In genomic region chr12:24226745-24227350, GRCh38 we compare ENCODE assay signal across 9 cellular contexts.
DNase-seq lines count a peak whose midpoint lies in the region; ATAC-seq, FAIRE-seq and TF ChIP-seq lines count a peak whose summit lies in the region.
"Had no signal": no experiment of that assay in that cellular context is flagged by ENCODE, and none has a peak within 500 bp of the region (broad histone marks: within the 10 kb centered on the region; RNA-seq: fewer than 3 reads in every experiment).

No MANE protein-coding gene starts in this region.

- POLR2A ChIA-PET in GM12878 (lab: Charles Lee) = interaction anchor here (1.2 kb wide), 1 partner anchor 21 kb away, joined by 3 read pairs; no protein-coding TSS in a partner anchor

- peak; percentile 84 to 86 for ATAC-seq in natural killer cell treated with Interleukin-12 subunit alpha and Interleukin-12 subunit beta and Interleukin-15 and Interleukin-18, amount 100 ng/mL, for 72 hours
- ATAC-seq in natural killer cell (no peak), GM12878 (peak; percentile 54), HG03432 (IDR thresholded peaks at IDR 0.05; ENCODE audit: unreplicated experiment) (no peak)

- no peaks in the 10 kb centered on the region for H3K79me2 ChIP-seq in GM12878 (ENCODE audit: control insufficient read depth, insufficient read depth, low read length)

- H4K20me1 ChIP-seq in GM12878 (ENCODE audit: control insufficient read depth, insufficient read depth) = no peaks in the 10 kb centered on the region

- no peak overlapping the region for H3K9ac ChIP-seq in GM12878 (ENCODE audit: control insufficient read depth, insufficient read depth, low read length)

- TF ChIP-seq POLR2A in GM12878 (IDR thresholded peaks at IDR 0.05; ENCODE audit: low read depth, low read length) (no peak), uterus (IDR thresholded peaks at IDR 0.05) (no peak)

- peaks cover 3% of the 10 kb centered on the region for H3K9me3 Mint-ChIP-seq in natural killer cell treated with Interleukin-12 subunit alpha and Interleukin-12 subunit beta and Interleukin-15 and Interleukin-18, amount 100 ng/mL, for 72 hours
- H3K9me3 Mint-ChIP-seq in natural killer cell = peaks cover 0 to 2% of the 10 kb centered on the region in 2 donors

- 45% methylated on average over 9 of the region's 9 CpGs for WGBS in GM12878 (ENCODE audit: insufficient coverage, insufficient replicate concordance, low lambda C conversion rate, missing lambda C conversion rate)

- H3K9me3 ChIP-seq in GM12878 (replicated peaks; ENCODE audit: control insufficient read depth, insufficient read depth, low read length) (no peaks in the 10 kb centered on the region), uterus (no peaks in the 10 kb centered on the region)

- H3K36me3 ChIP-seq in GM12878 (ENCODE audit: control insufficient read depth in 2 of 2, insufficient read depth in 2 of 2, low read length in 1 of 2) = no peaks in the 10 kb centered on the region
- no peaks in the 10 kb centered on the region for H3K36me3 ChIP-seq in kidney epithelial cell (ENCODE audit: control insufficient read depth, insufficient read depth, low read length)
- no peaks in the 10 kb centered on the region for H3K36me3 ChIP-seq in uterus

- H3K4me2 ChIP-seq in GM12878 (ENCODE audit: control insufficient read depth, insufficient read depth) = no peak overlapping the region

- no peak for TF ChIP-seq RAD21 in GM12878 (IDR thresholded peaks at IDR 0.05; ENCODE audit: insufficient read depth, low read depth, low read length)

- BruUV-seq in GM12878 (replicated peaks; lab: Mats Ljungman, UMichigan) = no TSS peak

- TF ChIP-seq EP300 in GM12878 (IDR thresholded peaks at IDR 0.05; ENCODE audit: borderline replicate concordance in 1 of 2, control insufficient read depth in 1 of 2, low read depth in 2 of 2, low read length in 2 of 2) = no peak

- H3K27me3 Mint-ChIP-seq in natural killer cell treated with Interleukin-12 subunit alpha and Interleukin-12 subunit beta and Interleukin-15 and Interleukin-18, amount 100 ng/mL, for 72 hours = no peaks in the 10 kb centered on the region
- no peaks in the 10 kb centered on the region for H3K27me3 Mint-ChIP-seq in natural killer cell (ENCODE audit: low read depth in 2 of 2)

- TF ChIP-seq CTCF in natural killer cell (IDR thresholded peaks at IDR 0.05) (no peak), GM12878 (IDR thresholded peaks at IDR 0.05 in 2 of 3, conservative IDR thresholded peaks at IDR 0.05 in 1 of 3; ENCODE audit: control insufficient read depth in 2 of 3, extremely low read depth in 1 of 3, insufficient read depth in 1 of 3, low read depth in 3 of 3, low read length in 3 of 3) (no peak), kidney epithelial cell (IDR thresholded peaks at IDR 0.05; ENCODE audit: insufficient read depth, low read length, poor library complexity, severe bottlenecking) (no peak), uterus (IDR thresholded peaks at IDR 0.05) (no peak)

- no peaks in the 10 kb centered on the region for H3K4me1 ChIP-seq in GM12878 (ENCODE audit: control insufficient read depth, insufficient read depth, low read length)
- H3K4me1 ChIP-seq in uterus = no peaks in the 10 kb centered on the region

- SMC1A ChIA-PET in GM12878 (lab: Charles Lee; ENCODE audit: uncharacterized antibody, unreplicated experiment) = interaction anchor here (1.2 to 3.2 kb wide), 3 partner anchors 16 to 26 kb away, joined by 5 to 10 read pairs (median 6); no protein-coding TSS in a partner anchor

- peaks cover 3 to 5% of the 10 kb centered on the region in 2 donors for H3K4me1 Mint-ChIP-seq in natural killer cell treated with Interleukin-12 subunit alpha and Interleukin-12 subunit beta and Interleukin-15 and Interleukin-18, amount 100 ng/mL, for 72 hours (ENCODE audit: low read depth in 2 of 2)
- H3K4me1 Mint-ChIP-seq in natural killer cell = no peaks in the 10 kb centered on the region

- no peak overlapping the region for H3K27ac ChIP-seq in GM12878 (ENCODE audit: control insufficient read depth, insufficient read depth)
- no peak overlapping the region for H3K27ac ChIP-seq in uterus

- RAD21 ChIA-PET in GM12878 (lab: Charles Lee; ENCODE audit: unreplicated experiment) = interaction anchor here (1.8 kb wide), 1 partner anchor 22 kb away, joined by 4 read pairs; no protein-coding TSS in a partner anchor

- peak overlapping the region; percentile 74 for H3K4me3 Mint-ChIP-seq in natural killer cell treated with Interleukin-12 subunit alpha and Interleukin-12 subunit beta and Interleukin-15 and Interleukin-18, amount 100 ng/mL, for 72 hours
- H3K4me3 Mint-ChIP-seq in natural killer cell = no peak overlapping the region

- no peak for FAIRE-seq in GM12878 (lab: Jason Lieb, UNC)

- no peaks in the 10 kb centered on the region for H3K36me3 Mint-ChIP-seq in natural killer cell treated with Interleukin-12 subunit alpha and Interleukin-12 subunit beta and Interleukin-15 and Interleukin-18, amount 100 ng/mL, for 72 hours
- H3K36me3 Mint-ChIP-seq in natural killer cell = no peaks in the 10 kb centered on the region

- CTCF ChIA-PET in GM12878 (lab: Yijun Ruan, JAX) = interaction anchor here (0.6 kb wide), 1 partner anchor 26 kb away, joined by 3 read pairs; no protein-coding TSS in a partner anchor

- H3K27me3 ChIP-seq in GM12878 (replicated peaks in 1 of 2; ENCODE audit: control insufficient read depth in 2 of 2, insufficient read depth in 2 of 2, low read length in 1 of 2) = no peaks in the 10 kb centered on the region
- H3K27me3 ChIP-seq in kidney epithelial cell (ENCODE audit: control insufficient read depth, insufficient read depth, low read length) = no peaks in the 10 kb centered on the region
- no peaks in the 10 kb centered on the region for H3K27me3 ChIP-seq in uterus

- H2AFZ ChIP-seq in GM12878 (ENCODE audit: control insufficient read depth, low read depth, low read length) = peak overlapping the region; percentile 4; the same call in 1 of the 2 replicates

- intact Hi-C loops in natural killer cell (cut with micrococcal nuclease) = no loop called here
- intact Hi-C loops in GM12878 (cut with micrococcal nuclease; ENCODE audit: unreplicated experiment) = no loop called here
- intact Hi-C loops in uterus (cut with DNase I; ENCODE audit: low total_unique reads) = no loop called here

- H3K4me3 ChIP-seq in GM12878 = no peak overlapping the region
- no peak overlapping the region for H3K4me3 ChIP-seq in kidney epithelial cell (ENCODE audit: low read depth, low read length)
- H3K4me3 ChIP-seq in uterus = no peak overlapping the region

- in situ Hi-C loops in GM12878 (cut with MboI) = no loop called here

- peak; percentile 62 for DNase-seq in natural killer cell treated with Interleukin-12 subunit alpha and Interleukin-12 subunit beta and Interleukin-15 and Interleukin-18, amount 100 ng/mL, for 72 hours (ENCODE audit: low spot score)
- DNase-seq in natural killer cell (no peak), GM12878 (ENCODE audit: low read depth, low spot score) (no peak), kidney epithelial cell (ENCODE audit: low read depth) (peak; percentile 77), uterus (no peak), SKM-1 (lab: John Stamatoyannopoulos, UW; ENCODE audit: unreplicated experiment) (no peak), NCI-H748 treated with DMSO at 0.1 percent for 48 hours (lab: John Stamatoyannopoulos, UW) (no peak)
- DNase-seq: effector CD8-positive, alpha-beta T cell had no signal

- peak overlapping the region; percentile 86 to 93 for H3K27ac Mint-ChIP-seq in natural killer cell treated with Interleukin-12 subunit alpha and Interleukin-12 subunit beta and Interleukin-15 and Interleukin-18, amount 100 ng/mL, for 72 hours
- no peak overlapping the region for H3K27ac Mint-ChIP-seq in natural killer cell

TF ChIP-seq in GM12878, 131 proteins besides CTCF, POLR2A, EP300 and RAD21:
- no peak for TF ChIP-seq ZBTB11 (CRISPR knock-in tag; IDR thresholded peaks at IDR 0.05)
- TF ChIP-seq ZNF24 (IDR thresholded peaks at IDR 0.05) = peak; percentile 90
- no peak for TF ChIP-seq WRNIP1 (IDR thresholded peaks at IDR 0.05; ENCODE audit: borderline replicate concordance, low read depth, low read length)
- TF ChIP-seq STAT3 (IDR thresholded peaks at IDR 0.05; ENCODE audit: low read depth, low read length) = no peak
- TF ChIP-seq NRF1 (conservative IDR thresholded peaks at IDR 0.05; ENCODE audit: low read depth, low read length) = no peak
- no peak for TF ChIP-seq IKZF1 (conservative IDR thresholded peaks at IDR 0.05)

Comparison
In these comparisons a context has a peak if more than half of its experiments do, and no peak if none do; other contexts are left out.
1. ATAC-seq: peak in natural killer cell treated with Interleukin-12 subunit alpha and Interleukin-12 subunit beta and Interleukin-15 and Interleukin-18, amount 100 ng/mL, for 72 hours (2 of 2) and GM12878 (single experiment); none in natural killer cell (0 of 3) and HG03432 (single experiment).
2. DNase-seq: peak in natural killer cell treated with Interleukin-12 subunit alpha and Interleukin-12 subunit beta and Interleukin-15 and Interleukin-18, amount 100 ng/mL, for 72 hours (single experiment) and kidney epithelial cell (single experiment); none in natural killer cell (single experiment), GM12878 (single experiment), uterus (0 of 2), SKM-1 (single experiment) and NCI-H748 treated with DMSO at 0.1 percent for 48 hours (single experiment).
3. H3K27ac Mint-ChIP-seq: peak in natural killer cell treated with Interleukin-12 subunit alpha and Interleukin-12 subunit beta and Interleukin-15 and Interleukin-18, amount 100 ng/mL, for 72 hours (2 of 2); none in natural killer cell (0 of 2).